In the genomic region with DNA sequence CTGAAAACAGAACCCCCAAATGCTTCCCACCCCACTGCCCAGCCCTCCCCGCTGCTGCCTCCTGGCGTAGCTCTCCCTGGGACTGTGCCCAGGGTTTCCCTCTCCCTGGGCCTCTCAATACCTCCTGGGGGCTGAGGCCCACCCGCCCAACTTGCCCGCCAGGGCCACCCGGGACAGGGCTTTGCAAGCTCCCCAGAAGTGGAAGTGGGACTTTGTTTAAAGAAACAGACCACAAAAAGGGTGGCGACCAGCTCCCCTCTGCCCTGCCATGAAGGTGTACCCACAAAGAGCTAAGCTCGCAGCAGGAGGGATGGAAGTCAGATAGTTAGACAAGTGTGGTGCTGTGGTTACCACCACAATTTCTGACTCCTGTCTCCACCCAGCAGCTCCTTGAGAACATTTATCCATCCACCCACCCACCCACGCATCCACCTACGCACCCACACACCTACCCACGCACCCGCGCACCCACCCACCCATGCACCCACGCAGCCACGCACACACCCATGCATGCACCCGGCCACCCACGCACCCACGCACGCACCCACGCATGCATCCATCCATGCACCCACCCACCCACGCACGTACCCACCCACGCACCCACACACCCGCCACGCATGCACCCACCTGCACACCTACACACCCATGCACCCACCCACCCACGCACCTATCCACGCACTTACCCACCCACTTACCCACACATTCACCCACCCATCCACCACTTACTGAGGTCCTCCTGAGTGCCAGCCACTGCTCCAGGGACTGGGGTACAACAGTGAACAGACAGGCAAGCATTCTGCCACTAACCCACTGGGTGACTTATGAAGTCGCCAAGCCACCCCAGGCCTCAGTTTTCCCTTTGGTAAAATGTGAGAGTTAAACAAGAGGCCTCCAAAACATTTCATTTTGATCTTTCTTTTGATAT, we compare ENCODE assay signal across 11 cellular contexts.
A peak's percentile ranks its signal among the peaks of the same experiment; 100 is the strongest.
DNase-seq lines count a peak whose midpoint lies in the region; ATAC-seq and TF ChIP-seq lines count a peak whose summit lies in the region.
"Had no signal": no experiment of that assay in that cellular context is flagged by ENCODE, and none has a peak within 500 bp of the region (broad histone marks: within the 10 kb centered on the region; RNA-seq: fewer than 3 reads in every experiment).

No MANE protein-coding gene starts in this region.

- no peak for TF ChIP-seq CTCF in CD8-positive, alpha-beta T cell (IDR thresholded peaks at IDR 0.05)
- no peak for TF ChIP-seq CTCF in foreskin fibroblast (IDR thresholded peaks at IDR 0.05; ENCODE audit: low read depth, low read length)

- H3K4me1 Mint-ChIP-seq in CD8-positive, alpha-beta T cell (ENCODE audit: low read depth), result peaks cover 29% of the 10 kb centered on the region
- peaks cover 43% of the 10 kb centered on the region for H3K4me1 Mint-ChIP-seq in activated naive CD8-positive, alpha-beta T cell (ENCODE audit: low read depth)
- peaks cover 9 to 43% (median 31%) of the 10 kb centered on the region in 4 donors for H3K4me1 Mint-ChIP-seq in naive thymus-derived CD8-positive, alpha-beta T cell

- no peak overlapping the region for H3K4me3 ChIP-seq in CD8-positive, alpha-beta T cell (ENCODE audit: low read depth, low read length)
- no peak overlapping the region for H3K4me3 ChIP-seq in Jurkat, Clone E6-1 (ENCODE audit: low read length)
- no peak overlapping the region for H3K4me3 ChIP-seq in foreskin fibroblast (ENCODE audit: low read depth in 1 of 2, low read length in 2 of 2)

- H3K27ac ChIP-seq in CD8-positive, alpha-beta T cell (ENCODE audit: low read depth, low read length), result no peak overlapping the region

- H3K4me1 ChIP-seq in CD8-positive, alpha-beta T cell (ENCODE audit: insufficient read depth, low read length), result peaks cover 10% of the 10 kb centered on the region

- no peaks in the 10 kb centered on the region for H3K27me3 ChIP-seq in CD8-positive, alpha-beta T cell (ENCODE audit: insufficient read depth, low read length)

- intact Hi-C loops in CD8-positive, alpha-beta T cell (cut with DNase I, micrococcal nuclease), result no loop called here

- no peaks in the 10 kb centered on the region for H3K9me3 Mint-ChIP-seq in CD8-positive, alpha-beta T cell
- no peaks in the 10 kb centered on the region for H3K9me3 Mint-ChIP-seq in activated naive CD8-positive, alpha-beta T cell (ENCODE audit: low read depth)
- no peaks in the 10 kb centered on the region for H3K9me3 Mint-ChIP-seq in naive thymus-derived CD8-positive, alpha-beta T cell

- peak; percentile 68 for ATAC-seq in CD8-positive, alpha-beta T cell
- ATAC-seq in naive thymus-derived CD8-positive, alpha-beta T cell, result peak; percentile 57 to 90
- ATAC-seq in GM19351 (IDR thresholded peaks at IDR 0.05; ENCODE audit: unreplicated experiment), result no peak

- H3K36me3 ChIP-seq in CD8-positive, alpha-beta T cell (ENCODE audit: insufficient read depth, low read length), result no peaks in the 10 kb centered on the region

- no peaks in the 10 kb centered on the region for H3K27me3 Mint-ChIP-seq in CD8-positive, alpha-beta T cell (ENCODE audit: low read depth)
- H3K27me3 Mint-ChIP-seq in activated naive CD8-positive, alpha-beta T cell, result no peaks in the 10 kb centered on the region
- no peaks in the 10 kb centered on the region for H3K27me3 Mint-ChIP-seq in naive thymus-derived CD8-positive, alpha-beta T cell

- no peak overlapping the region for H3K27ac Mint-ChIP-seq in CD8-positive, alpha-beta T cell
- no peak overlapping the region for H3K27ac Mint-ChIP-seq in activated naive CD8-positive, alpha-beta T cell
- peak overlapping the region in 6 of 10 donors; percentile 19 to 80 (median 50) for H3K27ac Mint-ChIP-seq in naive thymus-derived CD8-positive, alpha-beta T cell

- DNase-seq in CD8-positive, alpha-beta T cell, result peak in 1 of 7 experiments; percentile 32
- peak; percentile 63 for DNase-seq in Jurkat, Clone E6-1 (ENCODE audit: low read depth, low spot score)
- peak in 5 of 10 donors; percentile 24 to 54 (median 42) for DNase-seq in naive thymus-derived CD8-positive, alpha-beta T cell
- no peak for DNase-seq in HCEC 1CT
- no peak for DNase-seq in COR-L47 (lab: John Stamatoyannopoulos, UW)
- DNase-seq in foreskin fibroblast, result no peak
- DNase-seq: activated gamma-delta T cell, Caco-2, NCI-H2107 had no signal

- no peaks in the 10 kb centered on the region for H3K36me3 Mint-ChIP-seq in CD8-positive, alpha-beta T cell
- H3K36me3 Mint-ChIP-seq in activated naive CD8-positive, alpha-beta T cell, result no peaks in the 10 kb centered on the region
- no peaks in the 10 kb centered on the region for H3K36me3 Mint-ChIP-seq in naive thymus-derived CD8-positive, alpha-beta T cell

- no peak overlapping the region for H3K4me3 Mint-ChIP-seq in CD8-positive, alpha-beta T cell
- peak overlapping the region; percentile 3 for H3K4me3 Mint-ChIP-seq in activated naive CD8-positive, alpha-beta T cell
- peak overlapping the region in 7 of 10 donors; percentile 22 to 64 (median 47) for H3K4me3 Mint-ChIP-seq in naive thymus-derived CD8-positive, alpha-beta T cell

- CTCF ChIA-PET in CD8-positive, alpha-beta T cell (lab: Charles Lee), result interaction anchor here (0.7 kb wide), 1 partner anchor 385 kb away, joined by 3 read pairs; no protein-coding TSS in a partner anchor

- no peaks in the 10 kb centered on the region for H3K9me3 ChIP-seq in CD8-positive, alpha-beta T cell (ENCODE audit: low read length)

- POLR2A ChIA-PET in CD8-positive, alpha-beta T cell (lab: Charles Lee), result no interaction called here
- POLR2A ChIA-PET in naive thymus-derived CD8-positive, alpha-beta T cell (lab: Charles Lee), result no interaction called here

Comparison
In these comparisons a context has a peak if more than half of its experiments do, and no peak if none do; other contexts are left out.
1. H3K27ac Mint-ChIP-seq: peak in naive thymus-derived CD8-positive, alpha-beta T cell (6 of 10); none in CD8-positive, alpha-beta T cell (single experiment) and activated naive CD8-positive, alpha-beta T cell (single experiment).